Comparison of ENCODE assay signal across 20 cellular contexts in the genomic region with DNA sequence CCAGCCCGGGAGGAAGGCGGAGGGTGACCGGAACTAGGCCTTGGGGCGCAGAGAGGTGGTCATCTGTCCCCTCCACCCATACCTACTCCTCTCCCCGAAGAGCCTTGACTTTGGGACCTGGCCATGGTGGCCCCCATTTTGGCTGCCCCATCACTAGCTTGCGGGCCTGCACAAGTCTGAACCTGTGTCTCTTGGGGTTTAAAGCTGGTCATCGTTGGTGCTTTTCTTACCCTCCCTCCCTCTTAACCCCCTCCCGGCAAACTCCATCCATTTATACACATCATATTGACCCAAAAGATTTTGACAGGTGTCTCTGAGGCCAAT. TPM values are rescaled to one million over a fixed set of nuclear protein-coding genes. Genes with fewer than 3 reads are reported as not detected.
A peak's percentile ranks its signal among the peaks of the same experiment; 100 is the strongest.
DNase-seq lines count a peak whose midpoint lies in the region; ATAC-seq, FAIRE-seq and TF ChIP-seq lines count a peak whose summit lies in the region.
"Had no signal": no experiment of that assay in that cellular context is flagged by ENCODE, and none has a peak within 500 bp of the region (broad histone marks: within the 10 kb centered on the region; RNA-seq: fewer than 3 reads in every experiment).

No MANE protein-coding gene starts in this region.

- no peak overlapping the region for H2BK5ac ChIP-seq in H9 (ENCODE audit: insufficient read length, low read length)

- no peak for ATAC-seq in psoas muscle
- ATAC-seq: stimulated activated memory B cell treated with anti-CD40 and anti-IgM and Interleukin-4, amounts not matched to agents 10 μg/mL and 1 μg/mL and 100 μg/mL, for 72 hours had no signal

- H3K27ac ChIP-seq in H9 (ENCODE audit: insufficient read length, low read depth, low read length) (no peak overlapping the region), psoas muscle (no peak overlapping the region)
- H3K27ac ChIP-seq: right atrium auricular region, transverse colon had no signal

- H4K5ac ChIP-seq in H9 (ENCODE audit: insufficient read length, low read depth, low read length), result no peak overlapping the region

- no peak overlapping the region for H2AFZ ChIP-seq in H9 (ENCODE audit: low read length)

- H3K4me1 ChIP-seq in H9 (ENCODE audit: insufficient read depth, low read length), result peaks cover 5% of the 10 kb centered on the region; the same call in 1 of the 2 replicates
- peaks cover 30% of the 10 kb centered on the region for H3K4me1 ChIP-seq in iPS-15b (ENCODE audit: control insufficient read depth, insufficient read depth, low read length)
- H3K4me1 ChIP-seq in psoas muscle, result no peaks in the 10 kb centered on the region
- H3K4me1 ChIP-seq: transverse colon had no signal

- H3K4me3 ChIP-seq in iPS-15b (ENCODE audit: low read depth, low read length) (peak overlapping the region; percentile 48), psoas muscle (peak overlapping the region; percentile 34)
- H3K4me3 ChIP-seq: transverse colon had no signal

- no peaks in the 10 kb centered on the region for H3K36me3 ChIP-seq in iPS-15b (ENCODE audit: control insufficient read depth, insufficient read depth, low read length)
- no peaks in the 10 kb centered on the region for H3K36me3 ChIP-seq in psoas muscle (ENCODE audit: insufficient read depth in 1 of 2, low read depth in 1 of 2)
- H3K36me3 ChIP-seq: right atrium auricular region, transverse colon had no signal

- intact Hi-C loops in psoas muscle (cut with DNase I), result loop anchor here in 1 of 2 donors (5.0 kb wide), 1 partner anchor 219 kb away; no protein-coding TSS in a partner anchor

- H2BK20ac ChIP-seq in H9 (ENCODE audit: low read depth, low read length, poor library complexity, severe bottlenecking), result no peak overlapping the region

- H2BK15ac ChIP-seq in H9 (ENCODE audit: low read depth, low read length), result no peak overlapping the region

- no peak overlapping the region for H3K14ac ChIP-seq in H9 (ENCODE audit: insufficient read depth, low read length)

- FAIRE-seq in GM19239 (lab: Jason Lieb, UNC), result no peak

- no peak overlapping the region for H3K18ac ChIP-seq in H9 (ENCODE audit: insufficient read length, low read depth, low read length)

- H3K79me2 ChIP-seq in H9 (ENCODE audit: insufficient read depth, low read length), result no peaks in the 10 kb centered on the region

- DNase-seq in H9 (no peak), psoas muscle (no peak), GM19239 (ENCODE audit: insufficient read length, low spot score) (no peak), germinal center (ENCODE audit: low spot score) (no peak), inferior parietal cortex (ENCODE audit: extremely low spot score) (no peak), HPDE6-E6E7 (ENCODE audit: extremely low spot score) (no peak)
- DNase-seq: activated effector memory CD4-positive, alpha-beta T cell treated with anti-CD3 and anti-CD28 coated beads, Interleukin-2, amount 50 U/mL, for 16 hours; CD8-positive, alpha-beta memory T cell; central memory CD4-positive, alpha-beta T cell; effector CD8-positive, alpha-beta T cell; NCI-H2029 treated with DMSO at 0.1 percent for 48 hours; transverse colon had no signal

- H3K4ac ChIP-seq in H9 (ENCODE audit: low read depth, low read length), result no peak overlapping the region

- H3K9ac ChIP-seq in H9 (ENCODE audit: extremely low read depth, insufficient read length, low read length) (no peak overlapping the region), iPS-15b (ENCODE audit: low read depth, low read length) (no peak overlapping the region)

- H3K9me3 Mint-ChIP-seq in H9 (no peaks in the 10 kb centered on the region), brain (peaks cover 0 to 4% (median 0%) of the 10 kb centered on the region in 5 experiments)
- H3K9me3 Mint-ChIP-seq: CD8-positive, alpha-beta memory T cell; stimulated activated memory B cell treated with anti-CD40 and anti-IgM and Interleukin-4, amounts not matched to agents 10 μg/mL and 1 μg/mL and 100 μg/mL, for 72 hours had no signal

- no peak overlapping the region for H2BK120ac ChIP-seq in H9 (ENCODE audit: low read depth, low read length, poor library complexity, severe bottlenecking)

- TF ChIP-seq CTCF in H9 (conservative IDR thresholded peaks at IDR 0.05) (no peak), brain (conservative IDR thresholded peaks at IDR 0.05) (no peak), psoas muscle (IDR thresholded peaks at IDR 0.05) (no peak)

- H3K4me2 ChIP-seq in H9 (ENCODE audit: insufficient read depth, insufficient read length, low read length), result peak overlapping the region; percentile 25

- H2BK12ac ChIP-seq in H9 (ENCODE audit: insufficient read length, low read depth, low read length), result no peak overlapping the region

- H4K8ac ChIP-seq in H9 (replicated peaks; ENCODE audit: insufficient read length, low read depth, low read length), result no peak overlapping the region

- H3K4me3 Mint-ChIP-seq in H9 (peak overlapping the region; percentile 44 to 66), brain (peak overlapping the region; percentile 22 to 74 (median 63))
- H3K4me3 Mint-ChIP-seq: CD8-positive, alpha-beta memory T cell had no signal

- no CpG with 5 or more reads among the region's 8 CpGs for WGBS in H9 (ENCODE audit: extremely low coverage, insufficient read length, low lambda C conversion rate)
- WGBS in psoas muscle, 3 donors, result 52 to 59% (median 55%) methylated on average over 8 of the region's 8 CpGs

- H3K9me3 ChIP-seq in H9 (ENCODE audit: control insufficient read depth, low read depth, low read length) (no peaks in the 10 kb centered on the region), iPS-15b (ENCODE audit: control insufficient read depth, insufficient read depth, low read length) (no peaks in the 10 kb centered on the region), psoas muscle (no peaks in the 10 kb centered on the region)
- H3K9me3 ChIP-seq: right atrium auricular region, transverse colon had no signal

- peaks cover 55 to 67% of the 10 kb centered on the region in 2 experiments for H3K4me1 Mint-ChIP-seq in H9
- peaks cover 79% of the 10 kb centered on the region for H3K4me1 Mint-ChIP-seq in brain

- H4K91ac ChIP-seq in H9 (ENCODE audit: insufficient read length, low read depth, low read length), result no peak overlapping the region

- H3K27ac Mint-ChIP-seq in H9 (no peak overlapping the region), brain (peak overlapping the region; percentile 59 to 98 (median 96))
- H3K27ac Mint-ChIP-seq: CD8-positive, alpha-beta memory T cell; stimulated activated memory B cell treated with anti-CD40 and anti-IgM and Interleukin-4, amounts not matched to agents 10 μg/mL and 1 μg/mL and 100 μg/mL, for 72 hours had no signal

- peaks cover 6% of the 10 kb centered on the region for H3K23me2 ChIP-seq in H9 (ENCODE audit: insufficient read length, low read depth, low read length, poor library complexity, severe bottlenecking)

- H3K79me1 ChIP-seq in H9 (ENCODE audit: insufficient read depth, low read depth, low read length, poor library complexity, severe bottlenecking), result no peaks in the 10 kb centered on the region

- H3K23ac ChIP-seq in H9 (ENCODE audit: insufficient read length, low read depth, low read length), result no peak overlapping the region

- H3K27me3 Mint-ChIP-seq in H9 (ENCODE audit: low read depth) (peaks cover 49% of the 10 kb centered on the region), brain (peaks cover 15% of the 10 kb centered on the region)

- no peak overlapping the region for H2AK5ac ChIP-seq in H9 (ENCODE audit: insufficient read length, low read length)

- H3K27me3 ChIP-seq in H9 (ENCODE audit: insufficient read depth, low read length) (peaks cover 4% of the 10 kb centered on the region; the same call in 1 of the 2 replicates), iPS-15b (ENCODE audit: control insufficient read depth, insufficient read depth, low read length) (peaks cover 68% of the 10 kb centered on the region), psoas muscle (ENCODE audit: insufficient read depth in 3 of 3, low read length in 2 of 3) (peaks cover 0 to 40% (median 6%) of the 10 kb centered on the region in 3 donors)

- H3K36me3 Mint-ChIP-seq in H9 (ENCODE audit: insufficient read depth in 1 of 3, low read depth in 3 of 3) (no peaks in the 10 kb centered on the region; a peak in 2 of 7 replicates), brain (no peaks in the 10 kb centered on the region)
- H3K36me3 Mint-ChIP-seq: CD8-positive, alpha-beta memory T cell; stimulated activated memory B cell treated with anti-CD40 and anti-IgM and Interleukin-4, amounts not matched to agents 10 μg/mL and 1 μg/mL and 100 μg/mL, for 72 hours had no signal

- H3K56ac ChIP-seq in H9 (ENCODE audit: insufficient read length, low read depth, low read length), result no peak overlapping the region

- H4K20me1 ChIP-seq in H9 (ENCODE audit: control insufficient read depth, insufficient read depth, insufficient read length), result no peaks in the 10 kb centered on the region

- no peak overlapping the region for H3T11ph ChIP-seq in H9 (ENCODE audit: low read length)

RNA-seq across cellular contexts. Expression of a gene that starts 19.8 kb away (rescaled TPM):
- total RNA-seq in H9 (2021) (1.4 and 1.5 TPM in 2 replicates), psoas muscle (not detected)
- polyA plus RNA-seq in brain (ENCODE audit: insufficient read depth, low read depth, low replicate concordance) (not detected), psoas muscle (not detected)
- total RNA-seq: CD8-positive, alpha-beta memory T cell; fibroblast of lung; kidney epithelial cell; mononuclear cell; NCI-H460; right atrium auricular region; transverse colon had no signal
- polyA plus RNA-seq: CD8-positive, alpha-beta memory T cell; fibroblast of lung had no signal

RNA-seq across cellular contexts. Expression of a gene that starts 50.5 kb away (rescaled TPM):
- total RNA-seq in H9 (2021), result 2.3 and 2.4 TPM in 2 replicates
- not detected for polyA plus RNA-seq in brain (ENCODE audit: insufficient read depth, low read depth, low replicate concordance)
- total RNA-seq in psoas muscle, result 1 to 10 TPM in 1 of 4 donors, under 1 TPM in 3; 0.50 to 1.7 (median 0.85) TPM
- under 1 TPM; 0.30 to 0.94 (median 0.56) TPM for polyA plus RNA-seq in psoas muscle
- total RNA-seq: mononuclear cell, right atrium auricular region, transverse colon had no signal

RNA-seq across cellular contexts. Expression of a gene that starts 50.7 kb away (rescaled TPM):
- total RNA-seq in H9 (2021) (515 and 524 TPM in 2 replicates), psoas muscle (100 to 1,000 TPM; 164 to 190 (median 178) TPM)
- polyA plus RNA-seq in brain (ENCODE audit: insufficient read depth, low read depth, low replicate concordance) (378 TPM), psoas muscle (100 to 1,000 TPM; 144 to 258 (median 207) TPM)

Comparison
In these comparisons a context has a peak if more than half of its experiments do, and no peak if none do; other contexts are left out.
1. H3K27ac Mint-ChIP-seq: peak in brain (5 of 5); none in H9 (0 of 3).